10 cellular contexts compared by ENCODE assay signal in the genomic region with DNA sequence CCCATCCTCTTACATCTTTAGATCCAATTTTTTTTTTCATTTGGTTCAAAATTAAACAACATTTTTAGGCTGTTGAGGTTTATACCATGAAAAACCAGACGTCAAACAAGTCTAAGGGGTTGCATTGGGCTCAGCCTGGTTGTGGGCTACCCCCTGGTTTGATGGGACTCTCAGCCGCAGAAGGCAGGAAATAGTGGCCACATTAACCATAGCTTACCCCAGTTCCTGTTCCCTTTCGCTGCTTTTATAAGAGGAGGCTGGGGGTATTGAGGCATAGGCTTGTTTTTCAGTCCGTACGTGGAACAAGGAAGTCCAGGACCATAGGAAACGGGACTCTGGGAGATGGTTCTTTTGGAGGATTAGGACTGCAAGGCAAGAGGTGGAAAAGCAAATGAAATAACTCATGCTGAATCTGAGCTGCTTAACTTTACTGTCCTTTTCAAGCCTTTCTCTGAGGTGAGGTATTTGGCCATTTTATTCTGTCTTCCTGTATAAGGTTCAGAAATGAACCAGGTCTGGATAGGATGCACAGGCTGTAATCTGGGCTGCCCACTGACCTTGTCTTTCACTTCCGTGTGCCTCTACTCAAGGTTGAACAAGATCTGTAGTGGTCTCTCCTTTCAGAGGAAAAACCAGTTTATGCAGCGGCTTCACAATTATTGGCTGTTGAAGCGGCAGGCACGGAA. TPM values are rescaled to one million over a fixed set of nuclear protein-coding genes. Genes with fewer than 3 reads are reported as not detected.
DNase-seq lines count a peak whose midpoint lies in the region; ATAC-seq and FAIRE-seq lines count a peak whose summit lies in the region.
"Had no signal": no experiment of that assay in that cellular context is flagged by ENCODE, and none has a peak within 500 bp of the region (broad histone marks: within the 10 kb centered on the region; RNA-seq: fewer than 3 reads in every experiment).

No MANE protein-coding gene starts in this region.

- peak; percentile 27 for DNase-seq in GM19239 (ENCODE audit: insufficient read length, low spot score)
- peak; percentile 74 for DNase-seq in SKM-1 treated with dmso at 0.1 percent for 144 hours (lab: John Stamatoyannopoulos, UW; ENCODE audit: unreplicated experiment)
- peak; percentile 38 for DNase-seq in activated gamma-delta T cell treated with anti-CD3 and anti-CD28 coated beads, Interleukin-2, amount 50 U/mL, for 16 hours (ENCODE audit: low read depth)
- peak; percentile 40 for DNase-seq in stimulated activated CD8-positive, alpha-beta memory T cell treated with anti-CD3 and anti-CD28 coated beads, Interleukin-4, amount 100 ng/mL, for 48 hours
- no peak for DNase-seq in sciatic nerve (ENCODE audit: low spot score)
- no peak for DNase-seq in RCC 7860 (ENCODE audit: low spot score)
- no peak for DNase-seq in NCI-H82 treated with DMSO at 0.1 percent for 48 hours (lab: John Stamatoyannopoulos, UW; ENCODE audit: unreplicated experiment)
- DNase-seq: caudate nucleus, NCI-H345 had no signal

- no peak for ATAC-seq in sciatic nerve

- intact Hi-C loops in sciatic nerve (cut with DNase I) = no loop called here

- peak; percentile 65 for FAIRE-seq in GM19239 (lab: Jason Lieb, UNC)
- FAIRE-seq in RCC 7860 (lab: Jason Lieb, UNC) = no peak
- FAIRE-seq: TTC549 had no signal

RNA-seq across cellular contexts. Expression of a gene that starts 7.7 kb away (rescaled TPM):
- 36.6 TPM for total RNA-seq in sciatic nerve

Comparison
In these comparisons a context has a peak if more than half of its experiments do, and no peak if none do; other contexts are left out.
1. DNase-seq: peak in GM19239 (single experiment), SKM-1 treated with dmso at 0.1 percent for 144 hours (single experiment), activated gamma-delta T cell treated with anti-CD3 and anti-CD28 coated beads, Interleukin-2, amount 50 U/mL, for 16 hours (single experiment) and stimulated activated CD8-positive, alpha-beta memory T cell treated with anti-CD3 and anti-CD28 coated beads, Interleukin-4, amount 100 ng/mL, for 48 hours (single experiment); none in sciatic nerve (single experiment), RCC 7860 (single experiment) and NCI-H82 treated with DMSO at 0.1 percent for 48 hours (single experiment).